9 cellular contexts compared by ENCODE assay signal in the genomic region with DNA sequence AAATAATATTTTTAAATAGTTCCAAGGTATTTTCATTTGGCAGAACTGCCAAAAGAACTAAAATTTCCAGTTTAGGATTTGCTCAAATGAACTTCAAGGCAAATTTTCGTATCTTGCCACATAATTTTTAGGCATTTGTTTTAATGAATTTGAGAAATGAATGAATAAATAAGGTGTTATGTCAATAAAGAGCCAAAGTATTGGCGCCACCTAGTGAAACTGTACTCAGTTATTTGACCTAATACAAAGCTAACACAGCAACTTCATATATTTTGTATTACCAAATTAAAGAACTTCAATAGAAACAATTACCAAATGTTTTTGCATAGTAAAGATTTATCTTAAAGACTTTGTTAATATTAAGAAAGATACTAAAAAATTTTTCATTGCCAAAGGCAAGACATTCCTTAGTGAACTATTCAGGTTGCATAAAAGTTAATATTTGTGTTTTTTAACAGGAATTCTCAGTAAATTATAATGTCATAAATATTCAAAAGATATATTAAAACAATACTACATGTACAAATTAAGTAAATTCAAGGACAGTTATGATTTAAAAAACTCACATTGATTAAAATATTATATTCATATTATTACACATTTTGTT. TPM values are rescaled to one million over a fixed set of nuclear protein-coding genes. Genes with fewer than 3 reads are reported as not detected.
A peak's percentile ranks its signal among the peaks of the same experiment; 100 is the strongest.
DNase-seq lines count a peak whose midpoint lies in the region; TF ChIP-seq lines count a peak whose summit lies in the region.
"Had no signal": no experiment of that assay in that cellular context is flagged by ENCODE, and none has a peak within 500 bp of the region (broad histone marks: within the 10 kb centered on the region; RNA-seq: fewer than 3 reads in every experiment).

No MANE protein-coding gene starts in this region.

- no peak overlapping the region for H2AFZ ChIP-seq in PC-9

- intact Hi-C loops in A673 (cut with micrococcal nuclease; ENCODE audit: unreplicated experiment): no loop called here
- intact Hi-C loops in PC-9 (cut with micrococcal nuclease; ENCODE audit: unreplicated experiment): no loop called here

- H3K36me3 ChIP-seq in A673 (ENCODE audit: insufficient read depth, low read length, poor library complexity, severe bottlenecking) (no peaks in the 10 kb centered on the region), PC-9 (ENCODE audit: low read depth) (no peaks in the 10 kb centered on the region)

- H3K9me3 ChIP-seq in A673 (ENCODE audit: low read depth, low read length, poor library complexity, severe bottlenecking): no peaks in the 10 kb centered on the region
- 0 out of 2 replicates have a peak, but pooled peaks cover 7% of the 10 kb centered on the region for H3K9me3 ChIP-seq in PC-9 (ENCODE audit: insufficient read depth, low read depth)

- POLR2A ChIA-PET in A673 (lab: Charles Lee; ENCODE audit: low non-redundant PET): no interaction called here
- POLR2A ChIA-PET in PC-9 (lab: Charles Lee; ENCODE audit: unreplicated experiment): no interaction called here

- H3K79me2 ChIP-seq in PC-9 (ENCODE audit: low read depth): no peaks in the 10 kb centered on the region

- TF ChIP-seq CTCF in A673 (conservative IDR thresholded peaks at IDR 0.05; ENCODE audit: low read depth, low read length) (peak; percentile 76), PC-9 (conservative IDR thresholded peaks at IDR 0.05) (peak; percentile 77), GM20000 (IDR thresholded peaks at IDR 0.05; ENCODE audit: extremely low read depth, missing control alignments) (no peak)

- DNase-seq in A673 (ENCODE audit: low spot score) (peak; percentile 37), GM03348 (ENCODE audit: low spot score) (peak; percentile 4), PC-9 (no peak), fibroblast of the conjunctiva (ENCODE audit: low read depth) (peak; percentile 1), GM20000 (ENCODE audit: low spot score) (no peak), D341Med (ENCODE audit: low spot score) (no peak), NCI-H128 (lab: John Stamatoyannopoulos, UW; ENCODE audit: unreplicated experiment) (no peak), superior temporal gyrus (ENCODE audit: extremely low spot score) (no peak)
- DNase-seq: foreskin melanocyte had no signal

- H3K4me2 ChIP-seq in PC-9: no peak overlapping the region

- no peaks in the 10 kb centered on the region for H3F3A ChIP-seq in PC-9 (ENCODE audit: insufficient read depth, low read depth)

- no peaks in the 10 kb centered on the region for H4K20me1 ChIP-seq in PC-9 (ENCODE audit: insufficient read depth)

- H3K4me1 ChIP-seq in A673 (ENCODE audit: insufficient read depth, low read length, poor library complexity, severe bottlenecking): no peaks in the 10 kb centered on the region
- 0 out of 2 replicates have a peak, but pooled peaks cover 9% of the 10 kb centered on the region for H3K4me1 ChIP-seq in PC-9 (replicated peaks; ENCODE audit: insufficient read depth)

- CTCF ChIA-PET in A673 (lab: Charles Lee) (interaction anchor here (0.5 kb wide), 1 partner anchor 837 kb away, joined by 9 read pairs; no protein-coding TSS in a partner anchor), PC-9 (lab: Charles Lee) (no interaction called here)

- no peaks in the 10 kb centered on the region for H3K27me3 ChIP-seq in A673 (replicated peaks; ENCODE audit: insufficient read depth, low read depth, low read length, poor library complexity)
- no peaks in the 10 kb centered on the region for H3K27me3 ChIP-seq in PC-9 (ENCODE audit: insufficient read depth, low read depth)

- no peaks in the 10 kb centered on the region for H3K9me2 ChIP-seq in PC-9 (ENCODE audit: insufficient read depth)

- H3K27ac ChIP-seq in A673 (ENCODE audit: low read depth, low read length, poor library complexity, severe bottlenecking) (no peak overlapping the region), PC-9 (no peak overlapping the region)

- no TSS peak for BruUV-seq in A673 (replicated peaks; lab: Mats Ljungman, UMichigan)
- no TSS peak for BruUV-seq in PC-9 (replicated peaks; lab: Mats Ljungman, UMichigan)

- H3K4me3 ChIP-seq in A673 (ENCODE audit: low read depth, low read length, poor library complexity, severe bottlenecking) (no peak overlapping the region), PC-9 (no peak overlapping the region)

RNA-seq across cellular contexts. Expression of gene STPG2, which starts 50.3 kb away (rescaled TPM):
- total RNA-seq in A673 (2021) (not detected in 2 replicates), PC-9 (2021) (0.35 TPM in 1 of 2 replicates, not detected in the other)

Comparison
In these comparisons a context has a peak if more than half of its experiments do, and no peak if none do; other contexts are left out.
1. DNase-seq: peak in A673 (single experiment), GM03348 (single experiment) and fibroblast of the conjunctiva (single experiment); none in PC-9 (0 of 2), GM20000 (single experiment), D341Med (single experiment), NCI-H128 (single experiment) and superior temporal gyrus (single experiment).